ENCODE assay signal across 8 cellular contexts in the genomic region with DNA sequence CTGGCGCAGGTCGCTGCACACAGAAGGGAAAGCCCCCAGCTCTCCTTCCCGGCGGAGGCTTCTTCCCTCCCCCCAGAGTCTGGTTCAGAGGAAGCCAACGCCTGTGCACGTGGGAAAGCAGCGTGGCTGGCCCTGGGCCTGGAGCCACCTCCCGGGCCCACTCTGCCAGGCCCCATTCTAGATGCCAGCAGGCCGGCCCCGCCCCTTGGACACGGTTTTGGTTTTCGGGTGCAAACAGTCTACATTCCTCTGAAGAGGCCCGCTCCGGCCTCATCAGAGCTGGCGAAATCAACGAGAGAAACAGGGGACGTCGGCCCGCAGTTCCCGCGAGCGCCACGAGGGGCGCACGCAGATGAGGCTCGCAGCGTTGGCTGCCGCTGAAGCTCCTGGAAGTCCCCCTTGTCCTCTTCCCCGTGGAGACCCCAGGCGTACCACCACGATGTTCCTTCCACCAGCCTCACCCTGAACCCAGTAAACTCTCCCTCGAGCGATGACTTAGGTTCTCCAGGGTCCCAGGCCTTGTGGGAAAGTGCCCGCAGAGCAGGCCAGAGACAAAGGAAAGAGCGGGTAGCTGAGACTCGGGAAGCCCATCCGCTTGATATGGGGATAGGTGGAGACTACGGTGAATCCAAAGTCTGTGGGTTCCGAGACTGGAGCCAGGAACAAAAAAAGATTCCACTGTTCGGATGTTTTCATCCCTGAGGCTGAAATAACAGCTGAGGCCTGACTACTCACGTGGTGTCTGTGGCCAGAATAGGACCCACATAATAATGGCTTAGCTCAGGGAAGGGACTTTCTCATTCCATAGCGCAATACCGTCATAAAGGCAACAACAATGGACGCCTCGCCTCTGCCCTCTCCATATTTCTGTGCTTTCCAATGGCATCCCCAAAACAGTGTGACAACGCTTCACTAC.
DNase-seq lines count a peak whose midpoint lies in the region; ATAC-seq and TF ChIP-seq lines count a peak whose summit lies in the region.

No MANE protein-coding gene starts in this region.

- H3K27me3 Mint-ChIP-seq in CD8-positive, alpha-beta T cell (ENCODE audit: low read depth) = peaks cover 22% of the 10 kb centered on the region
- peaks cover 5% of the 10 kb centered on the region for H3K27me3 Mint-ChIP-seq in activated CD4-positive, alpha-beta memory T cell treated with anti-CD3 and anti-CD28 coated beads for 36 hours

- H3K27ac Mint-ChIP-seq in CD8-positive, alpha-beta T cell = no peak overlapping the region
- H3K27ac Mint-ChIP-seq in activated CD4-positive, alpha-beta memory T cell treated with anti-CD3 and anti-CD28 coated beads for 36 hours = no peak overlapping the region

- TF ChIP-seq CTCF in CD8-positive, alpha-beta T cell (IDR thresholded peaks at IDR 0.05) = peak; percentile 86

- no peaks in the 10 kb centered on the region for H3K36me3 Mint-ChIP-seq in CD8-positive, alpha-beta T cell
- H3K36me3 Mint-ChIP-seq in activated CD4-positive, alpha-beta memory T cell treated with anti-CD3 and anti-CD28 coated beads for 36 hours = no peaks in the 10 kb centered on the region

- no peaks in the 10 kb centered on the region for H3K27me3 ChIP-seq in CD8-positive, alpha-beta T cell (ENCODE audit: insufficient read depth, low read length)
- peaks cover 10% of the 10 kb centered on the region; the same call in 1 of the 2 replicates for H3K27me3 ChIP-seq in HUES64 (ENCODE audit: insufficient read depth, low read length)
- no peaks in the 10 kb centered on the region for H3K27me3 ChIP-seq in duodenal mucosa (ENCODE audit: control insufficient read depth in 1 of 2, insufficient read depth in 2 of 2, low read length in 2 of 2)

- peak overlapping the region; percentile 52 for H3K9ac ChIP-seq in HUES64 (ENCODE audit: low read depth, low read length)
- H3K9ac ChIP-seq in duodenal mucosa (ENCODE audit: low read depth in 1 of 2, low read length in 2 of 2) = no peak overlapping the region

- no peaks in the 10 kb centered on the region for H3K4me1 ChIP-seq in CD8-positive, alpha-beta T cell (ENCODE audit: insufficient read depth, low read length)
- H3K4me1 ChIP-seq in HUES64 (ENCODE audit: insufficient read depth, low read length) (0 out of 2 replicates have a peak, but pooled peaks cover 4% of the 10 kb centered on the region), duodenal mucosa (ENCODE audit: control insufficient read depth in 1 of 2, insufficient read depth in 2 of 2, low read length in 2 of 2) (peaks cover 5 to 8% of the 10 kb centered on the region in 2 donors)

- H3K4me3 Mint-ChIP-seq in CD8-positive, alpha-beta T cell = peak overlapping the region; percentile 37
- H3K4me3 Mint-ChIP-seq in activated CD4-positive, alpha-beta memory T cell treated with anti-CD3 and anti-CD28 coated beads for 36 hours = no peak overlapping the region

- no peaks in the 10 kb centered on the region for H3K9me3 ChIP-seq in CD8-positive, alpha-beta T cell (ENCODE audit: low read length)
- no peaks in the 10 kb centered on the region for H3K9me3 ChIP-seq in HUES64 (ENCODE audit: insufficient read depth, low read depth, low read length)
- no peaks in the 10 kb centered on the region for H3K9me3 ChIP-seq in duodenal mucosa (ENCODE audit: control insufficient read depth in 1 of 2, low read length in 2 of 2)

- H3K4me1 Mint-ChIP-seq in CD8-positive, alpha-beta T cell (ENCODE audit: low read depth) = peaks cover 5% of the 10 kb centered on the region
- peaks cover 5% of the 10 kb centered on the region for H3K4me1 Mint-ChIP-seq in activated CD4-positive, alpha-beta memory T cell treated with anti-CD3 and anti-CD28 coated beads for 36 hours (ENCODE audit: low read depth)

- ATAC-seq in CD8-positive, alpha-beta T cell = peak; percentile 34
- ATAC-seq in GM21447 (IDR thresholded peaks at IDR 0.05; ENCODE audit: unreplicated experiment) = peak; percentile 82

- H3K27ac ChIP-seq in CD8-positive, alpha-beta T cell (ENCODE audit: low read depth, low read length) = no peak overlapping the region
- H3K27ac ChIP-seq in HUES64 (ENCODE audit: low read depth, low read length) = no peak overlapping the region
- H3K27ac ChIP-seq in duodenal mucosa (ENCODE audit: low read depth, low read length) = no peak overlapping the region

- H3K36me3 ChIP-seq in CD8-positive, alpha-beta T cell (ENCODE audit: insufficient read depth, low read length) = no peaks in the 10 kb centered on the region
- H3K36me3 ChIP-seq in HUES64 (ENCODE audit: insufficient read depth, low read length) = no peaks in the 10 kb centered on the region
- no peaks in the 10 kb centered on the region for H3K36me3 ChIP-seq in duodenal mucosa (ENCODE audit: control insufficient read depth in 1 of 2, insufficient read depth in 2 of 2, low read length in 2 of 2)

- CTCF ChIA-PET in CD8-positive, alpha-beta T cell (lab: Charles Lee) = interaction anchor here (0.6 to 2.1 kb wide), 10 partner anchors 11 to 708 kb away, joined by 3 to 10 read pairs (median 4); no protein-coding TSS in a partner anchor
- CTCF ChIA-PET in activated CD4-positive, alpha-beta memory T cell treated with anti-CD3 and anti-CD28 coated beads for 36 hours (lab: Charles Lee) = interaction anchor here (0.9 to 1.8 kb wide), 23 partner anchors 11 to 1985 kb away, joined by 3 to 13 read pairs (median 4); no protein-coding TSS in a partner anchor

- intact Hi-C loops in CD8-positive, alpha-beta T cell (cut with DNase I, micrococcal nuclease) = no loop called here
- intact Hi-C loops in activated CD4-positive, alpha-beta memory T cell treated with anti-CD3 and anti-CD28 coated beads for 36 hours (cut with micrococcal nuclease) = no loop called here

- peak overlapping the region; percentile 46 for H3K4me3 ChIP-seq in CD8-positive, alpha-beta T cell (ENCODE audit: low read depth, low read length)
- H3K4me3 ChIP-seq in HUES64 (ENCODE audit: low read length) (peak overlapping the region; percentile 25; the same call in 1 of the 2 replicates), duodenal mucosa (ENCODE audit: low read depth in 1 of 2, low read length in 2 of 2) (peak overlapping the region; percentile 51 to 57)

- 35% methylated on average over 46 of the region's 46 CpGs for WGBS in HUES64

- H3K9me3 Mint-ChIP-seq in CD8-positive, alpha-beta T cell = no peaks in the 10 kb centered on the region
- H3K9me3 Mint-ChIP-seq in activated CD4-positive, alpha-beta memory T cell treated with anti-CD3 and anti-CD28 coated beads for 36 hours = no peaks in the 10 kb centered on the region

- DNase-seq in CD8-positive, alpha-beta T cell = peak in 6 of 7 experiments; percentile 6 to 59 (median 26)
- peak; percentile 64 for DNase-seq in activated CD4-positive, alpha-beta memory T cell treated with anti-CD3 and anti-CD28 coated beads for 36 hours
- DNase-seq in lung microvascular endothelial cell (ENCODE audit: low read depth in 2 of 2) (peak; percentile 48 to 65), DMS153 treated with DMSO at 0.1 percent for 48 hours (lab: John Stamatoyannopoulos, UW; ENCODE audit: unreplicated experiment) (no peak)
- DNase-seq in stimulated activated CD8-positive, alpha-beta memory T cell treated with anti-CD3 and anti-CD28 coated beads, Interleukin-12 subunit alpha, Interleukin-12 subunit beta, amount 100 ng/mL, for 4 hours (ENCODE audit: low read depth) = peak; percentile 8

- POLR2A ChIA-PET in CD8-positive, alpha-beta T cell (lab: Charles Lee) = interaction anchor here (0.6 kb wide), 1 partner anchor 247 kb away, joined by 3 read pairs; no protein-coding TSS in a partner anchor
- POLR2A ChIA-PET in activated CD4-positive, alpha-beta memory T cell treated with anti-CD3 and anti-CD28 coated beads for 36 hours (lab: Charles Lee) = no interaction called here
